ENCODE assay signal across 9 cellular contexts in genomic region chr5:165497707-165498106, GRCh38.
A peak's percentile ranks its signal among the peaks of the same experiment; 100 is the strongest.
DNase-seq lines count a peak whose midpoint lies in the region; ATAC-seq, FAIRE-seq and TF ChIP-seq lines count a peak whose summit lies in the region.
"Had no signal": no experiment of that assay in that cellular context is flagged by ENCODE, and none has a peak within 500 bp of the region (broad histone marks: within the 10 kb centered on the region; RNA-seq: fewer than 3 reads in every experiment).

No MANE protein-coding gene starts in this region.

- TF ChIP-seq POLR2A in GM12891 (IDR thresholded peaks at IDR 0.05; ENCODE audit: low read depth, low read length): no peak

- peak; percentile 2 for DNase-seq in GM12891 (ENCODE audit: insufficient read length, low spot score)
- DNase-seq in NOMO-1 treated with dmso at 0.1 percent for 144 hours (lab: John Stamatoyannopoulos, UW; ENCODE audit: unreplicated experiment): peak; percentile 18
- DNase-seq in dermis blood vessel endothelial cell: peak; percentile 0
- no peak for DNase-seq in AG20443 (ENCODE audit: low spot score)
- DNase-seq in NCI-H510A treated with DMSO at 0.1 percent for 48 hours (lab: John Stamatoyannopoulos, UW): no peak

- peak; percentile 65 for TF ChIP-seq CTCF in 22Rv1 (IDR thresholded peaks at IDR 0.05)

- no peak for FAIRE-seq in GM12891 (lab: Jason Lieb, UNC)

- H3K27ac ChIP-seq in 22Rv1: no peak overlapping the region

- ATAC-seq in HG03469 (IDR thresholded peaks at IDR 0.05; ENCODE audit: unreplicated experiment): no peak
- no peak for ATAC-seq in GM19351 (IDR thresholded peaks at IDR 0.05; ENCODE audit: unreplicated experiment)
- ATAC-seq: activated T-helper 17 cell treated with anti-CD3 and anti-CD28 coated beads, Interleukin-2, amount 50 U/mL, for 72 hours had no signal

TF ChIP-seq in GM12891, 5 proteins besides CTCF, POLR2A, EP300 and RAD21:
- TF ChIP-seq SPI1 (IDR thresholded peaks at IDR 0.05; ENCODE audit: low read depth, low read length) (no peak), POU2F2 (IDR thresholded peaks at IDR 0.05; ENCODE audit: low read depth, low read length) (no peak), POLR2AphosphoS5 (IDR thresholded peaks at IDR 0.05; ENCODE audit: low read depth, low read length) (no peak), PAX5 (IDR thresholded peaks at IDR 0.05; ENCODE audit: insufficient read depth, low read length, severe bottlenecking) (no peak), TAF1 (IDR thresholded peaks at IDR 0.05; ENCODE audit: low read depth, low read length) (no peak)

Comparison
In these comparisons a context has a peak if more than half of its experiments do, and no peak if none do; other contexts are left out.
1. DNase-seq: peak in GM12891 (single experiment), NOMO-1 treated with dmso at 0.1 percent for 144 hours (single experiment) and dermis blood vessel endothelial cell (single experiment); none in AG20443 (single experiment) and NCI-H510A treated with DMSO at 0.1 percent for 48 hours (single experiment).